Comparison of ENCODE assay signal across 19 cellular contexts in the genomic region with DNA sequence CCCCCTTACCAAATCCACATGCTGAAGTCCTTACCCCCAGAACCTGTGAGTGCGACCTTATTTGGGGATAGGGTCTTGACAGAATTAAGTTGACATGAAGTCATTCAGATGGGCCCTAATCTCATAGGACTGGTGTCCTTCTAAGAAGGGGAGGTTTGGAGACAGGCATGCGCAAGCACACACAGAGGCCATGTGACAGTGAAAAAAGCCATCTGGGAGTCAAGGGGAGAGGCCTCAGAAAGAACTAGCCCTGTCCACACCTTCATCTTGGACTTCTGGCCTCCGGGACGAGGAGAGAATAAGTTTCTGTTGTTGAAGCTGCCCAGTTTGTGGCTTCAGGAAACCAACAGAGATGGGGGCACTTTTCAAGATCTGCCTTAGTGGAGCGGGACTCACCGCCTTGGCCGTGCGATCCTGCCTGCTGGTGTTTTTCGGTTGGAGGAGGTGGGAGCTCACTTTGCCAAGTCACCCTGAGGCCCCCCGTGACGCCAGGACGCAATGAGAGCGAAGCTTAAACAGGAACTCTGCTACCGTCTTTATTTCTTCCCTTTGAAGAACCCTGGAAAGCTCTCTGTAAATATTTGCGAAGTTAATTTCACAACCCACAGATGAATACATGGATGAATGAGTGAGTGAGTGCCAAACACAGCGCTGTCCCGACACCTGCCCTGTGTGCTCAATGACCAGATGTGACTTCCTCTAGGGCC. TPM values are rescaled to one million over a fixed set of nuclear protein-coding genes. Genes with fewer than 3 reads are reported as not detected.
DNase-seq lines count a peak whose midpoint lies in the region; ATAC-seq and TF ChIP-seq lines count a peak whose summit lies in the region.
"Had no signal": no experiment of that assay in that cellular context is flagged by ENCODE, and none has a peak within 500 bp of the region (broad histone marks: within the 10 kb centered on the region; RNA-seq: fewer than 3 reads in every experiment).

No MANE protein-coding gene starts in this region.

- H3K36me3 ChIP-seq in right lobe of liver = no peaks in the 10 kb centered on the region
- H3K36me3 ChIP-seq in adrenal gland (replicated peaks in 1 of 2) = no peaks in the 10 kb centered on the region
- H3K36me3 ChIP-seq: gastrocnemius medialis, uterus had no signal

- peak; percentile 93 for DNase-seq in DMS79 treated with DMSO at 0.1 percent for 48 hours (lab: John Stamatoyannopoulos, UW)
- DNase-seq in NCI-H187 treated with DMSO at 0.1 percent for 48 hours (lab: John Stamatoyannopoulos, UW) = peak; percentile 24
- DNase-seq in SHP77 treated with DMSO at 0.1 percent for 48 hours (lab: John Stamatoyannopoulos, UW) = peak; percentile 95
- DNase-seq in right lobe of liver = no peak
- no peak for DNase-seq in adrenal gland
- DNase-seq: activated CD4-positive, alpha-beta memory T cell treated with anti-CD3 and anti-CD28 coated beads, Interleukin-2, amount 10 ng/mL, durations not matched to agents 7 days and 5 days; activated naive CD8-positive, alpha-beta T cell treated with anti-CD3 and anti-CD28 coated beads, Interleukin-2, amount 10 ng/mL, durations not matched to agents 7 days and 5 days; activated T-cell treated with anti-CD3 and anti-CD28 coated beads, Interleukin-2, amount 50 U/mL, for 4 hours; gastrocnemius medialis; H7; left ventricle myocardium superior; NCI-H226; T-cell; uterus had no signal

- intact Hi-C loops in right lobe of liver (cut with DNase I) (no loop called here), adrenal gland (cut with DNase I) (no loop called here)

- no peak overlapping the region for H3K4me3 Mint-ChIP-seq in activated T-helper 17 cell treated with anti-CD3 and anti-CD28 coated beads, Interleukin-2, amount 50 U/mL, for 72 hours
- H3K4me3 Mint-ChIP-seq: activated CD4-positive, alpha-beta memory T cell treated with anti-CD3 and anti-CD28 coated beads, Interleukin-2, amount 10 ng/mL, durations not matched to agents 7 days and 5 days; activated naive CD8-positive, alpha-beta T cell treated with anti-CD3 and anti-CD28 coated beads, Interleukin-2, amount 10 ng/mL, durations not matched to agents 7 days and 5 days; activated T-cell treated with anti-CD3 and anti-CD28 coated beads, Interleukin-2, amount 50 U/mL, for 4 hours; brain; T-cell had no signal

- H3K27ac ChIP-seq in right lobe of liver (no peak overlapping the region), adrenal gland (no peak overlapping the region)
- H3K27ac ChIP-seq: gastrocnemius medialis, HL-60, uterus had no signal

- H3K4me1 Mint-ChIP-seq in activated T-helper 17 cell treated with anti-CD3 and anti-CD28 coated beads, Interleukin-2, amount 50 U/mL, for 72 hours = no peaks in the 10 kb centered on the region
- H3K4me1 Mint-ChIP-seq: activated CD4-positive, alpha-beta memory T cell treated with anti-CD3 and anti-CD28 coated beads, Interleukin-2, amount 10 ng/mL, durations not matched to agents 7 days and 5 days; activated naive CD8-positive, alpha-beta T cell treated with anti-CD3 and anti-CD28 coated beads, Interleukin-2, amount 10 ng/mL, durations not matched to agents 7 days and 5 days; T-cell had no signal

- no peak overlapping the region for H3K4me3 ChIP-seq in right lobe of liver
- no peak overlapping the region for H3K4me3 ChIP-seq in adrenal gland
- H3K4me3 ChIP-seq: gastrocnemius medialis, uterus had no signal

- peaks cover 5% of the 10 kb centered on the region for H3K9me3 Mint-ChIP-seq in activated T-helper 17 cell treated with anti-CD3 and anti-CD28 coated beads, Interleukin-2, amount 50 U/mL, for 72 hours
- H3K9me3 Mint-ChIP-seq: activated CD4-positive, alpha-beta memory T cell treated with anti-CD3 and anti-CD28 coated beads, Interleukin-2, amount 10 ng/mL, durations not matched to agents 7 days and 5 days; activated naive CD8-positive, alpha-beta T cell treated with anti-CD3 and anti-CD28 coated beads, Interleukin-2, amount 10 ng/mL, durations not matched to agents 7 days and 5 days had no signal

- peak in 3 of 4 donors; percentile 45 to 61 (median 51) for ATAC-seq in right lobe of liver
- ATAC-seq in GM21528 (IDR thresholded peaks at IDR 0.05; ENCODE audit: low FRiP score, unreplicated experiment) = no peak
- no peak for ATAC-seq in activated T-helper 17 cell treated with anti-CD3 and anti-CD28 coated beads, Interleukin-2, amount 50 U/mL, for 72 hours (replicated peaks)
- no peak for ATAC-seq in HG02610 (IDR thresholded peaks at IDR 0.05; ENCODE audit: unreplicated experiment)
- ATAC-seq: activated T-cell treated with anti-CD3 and anti-CD28 coated beads, Interleukin-2, amount 50 U/mL, for 4 hours; gastrocnemius medialis; left ventricle myocardium superior; T-cell had no signal

- H3K27me3 Mint-ChIP-seq in activated T-helper 17 cell treated with anti-CD3 and anti-CD28 coated beads, Interleukin-2, amount 50 U/mL, for 72 hours = peaks cover 25% of the 10 kb centered on the region
- H3K27me3 Mint-ChIP-seq: activated CD4-positive, alpha-beta memory T cell treated with anti-CD3 and anti-CD28 coated beads, Interleukin-2, amount 10 ng/mL, durations not matched to agents 7 days and 5 days; activated naive CD8-positive, alpha-beta T cell treated with anti-CD3 and anti-CD28 coated beads, Interleukin-2, amount 10 ng/mL, durations not matched to agents 7 days and 5 days had no signal

- TF ChIP-seq CTCF in right lobe of liver (IDR thresholded peaks at IDR 0.05) (no peak), adrenal gland (IDR thresholded peaks at IDR 0.05) (no peak)

- H3K9me3 ChIP-seq in right lobe of liver (no peaks in the 10 kb centered on the region), adrenal gland (replicated peaks in 1 of 3) (no peaks in the 10 kb centered on the region)
- H3K9me3 ChIP-seq: gastrocnemius medialis, uterus had no signal

- peaks cover 0 to 6% of the 10 kb centered on the region in 2 donors for H3K27me3 ChIP-seq in right lobe of liver
- no peaks in the 10 kb centered on the region for H3K27me3 ChIP-seq in adrenal gland
- H3K27me3 ChIP-seq: uterus had no signal

- TF ChIP-seq POLR2A in right lobe of liver (IDR thresholded peaks at IDR 0.05) (no peak), adrenal gland (IDR thresholded peaks at IDR 0.05) (no peak)

- H3K4me1 ChIP-seq in right lobe of liver (no peaks in the 10 kb centered on the region), adrenal gland (replicated peaks in 1 of 2) (no peaks in the 10 kb centered on the region)
- H3K4me1 ChIP-seq: gastrocnemius medialis had no signal

- no peak overlapping the region for H3K27ac Mint-ChIP-seq in activated T-helper 17 cell treated with anti-CD3 and anti-CD28 coated beads, Interleukin-2, amount 50 U/mL, for 72 hours
- H3K27ac Mint-ChIP-seq: activated CD4-positive, alpha-beta memory T cell treated with anti-CD3 and anti-CD28 coated beads, Interleukin-2, amount 10 ng/mL, durations not matched to agents 7 days and 5 days; activated naive CD8-positive, alpha-beta T cell treated with anti-CD3 and anti-CD28 coated beads, Interleukin-2, amount 10 ng/mL, durations not matched to agents 7 days and 5 days; T-cell had no signal

- no peaks in the 10 kb centered on the region for H3K36me3 Mint-ChIP-seq in activated T-helper 17 cell treated with anti-CD3 and anti-CD28 coated beads, Interleukin-2, amount 50 U/mL, for 72 hours (ENCODE audit: low read depth)
- H3K36me3 Mint-ChIP-seq: activated naive CD8-positive, alpha-beta T cell treated with anti-CD3 and anti-CD28 coated beads, Interleukin-2, amount 10 ng/mL, durations not matched to agents 7 days and 5 days; brain; T-cell had no signal

- WGBS in right lobe of liver (ENCODE audit: insufficient coverage, low coverage, low lambda C conversion rate, missing lambda C conversion rate) = 24% methylated on average over 9 of the region's 17 CpGs
- WGBS in adrenal gland, 4 donors = 77 to 84% (median 82%) methylated on average over 15 to 17 of the region's 17 CpGs

RNA-seq across cellular contexts. Expression of gene C1orf174, which starts 42.5 kb away (rescaled TPM):
- total RNA-seq in right lobe of liver (10 to 100 TPM in 5 of 6 experiments, 1 to 10 TPM in 1; 9.7 to 20.9 (median 11.1) TPM), adrenal gland (10 to 100 TPM; 16.1 to 28.0 (median 19.2) TPM)
- polyA plus RNA-seq in adrenal gland = 10 to 100 TPM; 11.5 to 27.6 (median 15.8) TPM
- 10 to 100 TPM; 25.1 to 33.2 TPM for total RNA-seq in activated T-helper 17 cell treated with anti-CD3 and anti-CD28 coated beads, Interleukin-2, amount 50 U/mL, for 72 hours

Comparison
In these comparisons a context has a peak if more than half of its experiments do, and no peak if none do; other contexts are left out.
1. DNase-seq: peak in DMS79 treated with DMSO at 0.1 percent for 48 hours (single experiment), NCI-H187 treated with DMSO at 0.1 percent for 48 hours (single experiment) and SHP77 treated with DMSO at 0.1 percent for 48 hours (single experiment); none in right lobe of liver (0 of 3) and adrenal gland (0 of 7).
2. ATAC-seq: peak in right lobe of liver (3 of 4); none in GM21528 (single experiment), activated T-helper 17 cell treated with anti-CD3 and anti-CD28 coated beads, Interleukin-2, amount 50 U/mL, for 72 hours (single experiment) and HG02610 (single experiment).